Comparison of ENCODE assay signal across 18 cellular contexts in genomic region chr16:67669499-67670101, GRCh38. TPM values are rescaled to one million over a fixed set of nuclear protein-coding genes. Genes with fewer than 3 reads are reported as not detected.
"Had no signal": no experiment of that assay in that cellular context is flagged by ENCODE, and none has a peak within 500 bp of the region (broad histone marks: within the 10 kb centered on the region; RNA-seq: fewer than 3 reads in every experiment).

No MANE protein-coding gene starts in this region.

- H3K4me3 Mint-ChIP-seq: activated CD8-positive, alpha-beta memory T cell treated with anti-CD3 and anti-CD28 coated beads, Interleukin-2, amount 10 ng/mL, durations not matched to agents 7 days and 5 days; activated naive CD4-positive, alpha-beta T cell treated with anti-CD3 and anti-CD28 coated beads, Interleukin-2, amount 50 U/mL, for 24 hours had no signal

- H3K36me3 Mint-ChIP-seq: activated CD8-positive, alpha-beta memory T cell treated with anti-CD3 and anti-CD28 coated beads, Interleukin-2, amount 10 ng/mL, durations not matched to agents 7 days and 5 days; activated naive CD4-positive, alpha-beta T cell treated with anti-CD3 and anti-CD28 coated beads, Interleukin-2, amount 50 U/mL, for 24 hours had no signal

- H3K27ac ChIP-seq: hepatocyte, left ventricle myocardium inferior, ovary, transverse colon had no signal

- FAIRE-seq: endometrium, keratinocyte had no signal

- H3K27me3 Mint-ChIP-seq: activated CD8-positive, alpha-beta memory T cell treated with anti-CD3 and anti-CD28 coated beads, Interleukin-2, amount 10 ng/mL, durations not matched to agents 7 days and 5 days; activated naive CD4-positive, alpha-beta T cell treated with anti-CD3 and anti-CD28 coated beads, Interleukin-2, amount 50 U/mL, for 24 hours had no signal

- H3K27me3 ChIP-seq: adrenal gland, hepatocyte, ovary, transverse colon had no signal

- H3K36me3 ChIP-seq: adrenal gland, left ventricle myocardium inferior, ovary, transverse colon had no signal

- H3K9me3 Mint-ChIP-seq: activated naive CD4-positive, alpha-beta T cell treated with anti-CD3 and anti-CD28 coated beads, Interleukin-2, amount 50 U/mL, for 24 hours had no signal

- H2AFZ ChIP-seq: hepatocyte had no signal

- ATAC-seq: activated CD8-positive, alpha-beta memory T cell treated with anti-CD3 and anti-CD28 coated beads, Interleukin-2, amount 10 ng/mL, durations not matched to agents 7 days and 5 days; sciatic nerve had no signal

- H3K9me3 ChIP-seq: adrenal gland, left ventricle myocardium inferior, ovary, transverse colon had no signal

- DNase-seq: activated CD4-positive, alpha-beta T cell treated with anti-CD3 and anti-CD28 coated beads for 1 hour; activated CD4-positive, alpha-beta T cell treated with anti-CD3 and anti-CD28 coated beads, Interleukin-2, amount 50 U/mL, for 4 hours; activated CD8-positive, alpha-beta memory T cell treated with anti-CD3 and anti-CD28 coated beads, Interleukin-2, amount 10 ng/mL, durations not matched to agents 7 days and 5 days; activated effector memory CD4-positive, alpha-beta T cell treated with Interleukin-2 at 50 U/mL for 16 hours; activated T-cell treated with anti-CD3 and anti-CD28 coated beads, Interleukin-2, amount 50 U/mL, for 1 hour; adrenal gland; left ventricle myocardium inferior; mesendoderm; stimulated activated naive CD4-positive, alpha-beta T cell; SW 1271; T-helper 9 cell; transverse colon had no signal

- H3K4me2 ChIP-seq: hepatocyte had no signal

- H3K4me3 ChIP-seq: adrenal gland, hepatocyte, left ventricle myocardium inferior, ovary, transverse colon had no signal

- H3K79me2 ChIP-seq: hepatocyte had no signal

- H3K27ac Mint-ChIP-seq: activated CD8-positive, alpha-beta memory T cell treated with anti-CD3 and anti-CD28 coated beads, Interleukin-2, amount 10 ng/mL, durations not matched to agents 7 days and 5 days had no signal

RNA-seq across cellular contexts. Expression of gene CARMIL2, which starts 24.7 kb away (rescaled TPM):
- polyA plus RNA-seq: keratinocyte had no signal
